Comparison of ENCODE assay signal across 25 cellular contexts in genomic region chr2:88006912-88007439, GRCh38. TPM values are rescaled to one million over a fixed set of nuclear protein-coding genes. Genes with fewer than 3 reads are reported as not detected.
"Had no signal": no experiment of that assay in that cellular context is flagged by ENCODE, and none has a peak within 500 bp of the region (broad histone marks: within the 10 kb centered on the region; RNA-seq: fewer than 3 reads in every experiment).

No MANE protein-coding gene starts in this region.

- H3K27ac ChIP-seq: adrenal gland, ascending aorta, brain microvascular endothelial cell, upper lobe of right lung had no signal

- H3K27me3 ChIP-seq: adrenal gland, ascending aorta, brain microvascular endothelial cell, upper lobe of right lung had no signal

- H3K9me3 Mint-ChIP-seq: activated CD8-positive, alpha-beta T cell treated with anti-CD3 and anti-CD28 coated beads for 36 hours; dendritic cell treated with granulocyte-macrophage colony-stimulating factor and Interleukin-4, amounts not matched to agents 40 ng/mL and 50 ng/mL, for 4 days; nephron progenitor cell; T-helper 1 cell treated with Interleukin-12 subunit alpha and Interleukin-12 subunit beta and Interleukin-4 antibody, amounts not matched to agents 30 μg/mL and 1 μg/mL, for 36 hours had no signal

- H3K36me3 ChIP-seq: adrenal gland, ascending aorta, brain microvascular endothelial cell, upper lobe of right lung had no signal

- H3K27ac Mint-ChIP-seq: activated CD8-positive, alpha-beta T cell treated with anti-CD3 and anti-CD28 coated beads for 36 hours; activated naive CD8-positive, alpha-beta T cell; dendritic cell treated with granulocyte-macrophage colony-stimulating factor and Interleukin-4, amounts not matched to agents 40 ng/mL and 50 ng/mL, for 4 days; nephron progenitor cell; T-helper 1 cell treated with Interleukin-12 subunit alpha and Interleukin-12 subunit beta and Interleukin-4 antibody, amounts not matched to agents 30 μg/mL and 1 μg/mL, for 36 hours had no signal

- H3K4me3 ChIP-seq: adrenal gland, ascending aorta, mucosa of descending colon, upper lobe of right lung had no signal

- H3K36me3 Mint-ChIP-seq: activated naive CD8-positive, alpha-beta T cell had no signal

- H3K9me3 ChIP-seq: adrenal gland, ascending aorta, mucosa of descending colon, upper lobe of right lung had no signal

- H3K27me3 Mint-ChIP-seq: activated naive CD8-positive, alpha-beta T cell had no signal

- H3K4me3 Mint-ChIP-seq: activated CD8-positive, alpha-beta T cell treated with anti-CD3 and anti-CD28 coated beads for 36 hours; activated naive CD8-positive, alpha-beta T cell; dendritic cell treated with granulocyte-macrophage colony-stimulating factor and Interleukin-4, amounts not matched to agents 40 ng/mL and 50 ng/mL, for 4 days; nephron progenitor cell; T-helper 1 cell treated with Interleukin-12 subunit alpha and Interleukin-12 subunit beta and Interleukin-4 antibody, amounts not matched to agents 30 μg/mL and 1 μg/mL, for 36 hours had no signal

- H3K4me1 ChIP-seq: ascending aorta, upper lobe of right lung had no signal

- ATAC-seq: activated CD8-positive, alpha-beta T cell treated with anti-CD3 and anti-CD28 coated beads for 36 hours; mucosa of descending colon; sciatic nerve; upper lobe of right lung had no signal

- DNase-seq: activated CD4-positive, alpha-beta T cell treated with anti-CD3 and anti-CD28 coated beads for 48 hours; activated CD8-positive, alpha-beta T cell treated with anti-CD3 and anti-CD28 coated beads for 36 hours; activated naive CD4-positive, alpha-beta T cell; adrenal gland; brain microvascular endothelial cell; caudate nucleus; effector CD4-positive, alpha-beta T cell; erythroblast; foreskin fibroblast; mucosa of descending colon; nephron progenitor cell; occipital lobe; small intestine; stimulated activated CD4-positive, alpha-beta T cell treated with anti-CD3 and anti-CD28 coated beads, Interleukin-4, amount 100 ng/mL, for 1 hour; stimulated activated naive CD4-positive, alpha-beta T cell; upper lobe of right lung had no signal

RNA-seq across cellular contexts. Expression of gene RNU2-63P, which starts 9.4 kb away (rescaled TPM):
- total RNA-seq: ascending aorta, liver, occipital lobe, renal cortical epithelial cell, upper lobe of right lung had no signal
- polyA plus RNA-seq: adrenal gland, fibroblast of lung, liver, small intestine, thymus had no signal
